Comparison of ENCODE assay signal across 2 cellular contexts in genomic region chr19:40590464-40591265, GRCh38.
TF ChIP-seq lines count a peak whose summit lies in the region.

No MANE protein-coding gene starts in this region.

TF ChIP-seq in HEK293, 187 proteins besides CTCF, POLR2A, EP300 and RAD21 (continues in another document):
- TF ChIP-seq KLF17 (tag by site-specific recombination; IDR thresholded peaks at IDR 0.05) (no peak), SCRT2 (tag by site-specific recombination; IDR thresholded peaks at IDR 0.05) (no peak), YY2 (tag by site-specific recombination; IDR thresholded peaks at IDR 0.05) (no peak), ZNF555 (tag by site-specific recombination; conservative IDR thresholded peaks at IDR 0.05) (no peak), ZFHX2 (tag by site-specific recombination; conservative IDR thresholded peaks at IDR 0.05) (peak; percentile 23; the same call in 1 of the 2 replicates), ZNF777 (tag by site-specific recombination; IDR thresholded peaks at IDR 0.05; ENCODE audit: borderline replicate concordance) (no peak), ZEB2 (tag by site-specific recombination; IDR thresholded peaks at IDR 0.05) (no peak), ZNF112 (tag by site-specific recombination; IDR thresholded peaks at IDR 0.05) (no peak), ZNF292 (tag by site-specific recombination; IDR thresholded peaks at IDR 0.05; ENCODE audit: borderline replicate concordance, low read depth) (no peak), ZNF548 (tag by site-specific recombination; IDR thresholded peaks at IDR 0.05) (no peak), RBAK (tag by site-specific recombination; IDR thresholded peaks at IDR 0.05) (no peak), ZNF585B (tag by site-specific recombination; IDR thresholded peaks at IDR 0.05) (no peak), BCL11A (tag by site-specific recombination; IDR thresholded peaks at IDR 0.05; ENCODE audit: low read depth) (peak; percentile 95), GLIS1 (tag by site-specific recombination; IDR thresholded peaks at IDR 0.05) (no peak), EGR2 (tag by site-specific recombination; IDR thresholded peaks at IDR 0.05; ENCODE audit: low read depth) (peak; percentile 65), KLF1 (tag by site-specific recombination; IDR thresholded peaks at IDR 0.05) (no peak), ZNF658 (tag by site-specific recombination; IDR thresholded peaks at IDR 0.05) (no peak), KLF9 (tag by site-specific recombination; IDR thresholded peaks at IDR 0.05; ENCODE audit: low read depth) (no peak), KLF16 (tag by site-specific recombination; IDR thresholded peaks at IDR 0.05) (no peak), ZNF239 (tag by site-specific recombination; IDR thresholded peaks at IDR 0.05) (no peak), AEBP2 (tag by site-specific recombination; IDR thresholded peaks at IDR 0.05; ENCODE audit: borderline replicate concordance) (no peak), ZNF768 (tag by site-specific recombination; IDR thresholded peaks at IDR 0.05) (no peak), ZBTB20 (tag by site-specific recombination; IDR thresholded peaks at IDR 0.05) (no peak), BCL11B (tag by site-specific recombination; IDR thresholded peaks at IDR 0.05; ENCODE audit: low read depth) (peak; percentile 98), ZNF48 (tag by site-specific recombination; IDR thresholded peaks at IDR 0.05) (no peak), ZNF404 (tag by site-specific recombination; IDR thresholded peaks at IDR 0.05) (no peak)
- TF ChIP-seq, protein P1, sequence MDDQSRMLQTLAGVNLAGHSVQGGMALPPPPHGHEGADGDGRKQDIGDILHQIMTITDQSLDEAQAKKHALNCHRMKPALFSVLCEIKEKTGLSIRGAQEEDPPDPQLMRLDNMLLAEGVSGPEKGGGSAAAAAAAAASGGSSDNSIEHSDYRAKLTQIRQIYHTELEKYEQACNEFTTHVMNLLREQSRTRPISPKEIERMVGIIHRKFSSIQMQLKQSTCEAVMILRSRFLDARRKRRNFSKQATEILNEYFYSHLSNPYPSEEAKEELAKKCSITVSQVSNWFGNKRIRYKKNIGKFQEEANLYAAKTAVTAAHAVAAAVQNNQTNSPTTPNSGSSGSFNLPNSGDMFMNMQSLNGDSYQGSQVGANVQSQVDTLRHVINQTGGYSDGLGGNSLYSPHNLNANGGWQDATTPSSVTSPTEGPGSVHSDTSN (CRISPR knock-in tag; IDR thresholded peaks at IDR 0.05): no peak
- TF ChIP-seq, protein P2, sequence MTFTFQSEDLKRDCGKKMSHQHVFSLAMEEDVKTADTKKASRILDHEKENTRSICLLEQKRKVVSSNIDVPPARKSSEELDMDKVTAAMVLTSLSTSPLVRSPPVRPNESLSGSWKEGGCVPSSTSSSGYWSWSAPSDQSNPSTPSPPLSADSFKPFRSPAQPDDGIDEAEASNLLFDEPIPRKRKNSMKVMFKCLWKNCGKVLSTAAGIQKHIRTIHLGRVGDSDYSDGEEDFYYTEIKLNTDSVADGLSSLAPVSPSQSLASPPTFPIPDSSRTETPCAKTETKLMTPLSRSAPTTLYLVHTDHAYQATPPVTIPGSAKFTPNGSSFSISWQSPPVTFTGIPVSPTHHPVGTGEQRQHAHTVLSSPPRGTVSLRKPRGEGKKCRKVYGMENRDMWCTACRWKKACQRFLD (tag by site-specific recombination; IDR thresholded peaks at IDR 0.05): 0 out of 2 replicates have a peak, but pooled peaks have one; percentile 20
- TF ChIP-seq, protein P3, sequence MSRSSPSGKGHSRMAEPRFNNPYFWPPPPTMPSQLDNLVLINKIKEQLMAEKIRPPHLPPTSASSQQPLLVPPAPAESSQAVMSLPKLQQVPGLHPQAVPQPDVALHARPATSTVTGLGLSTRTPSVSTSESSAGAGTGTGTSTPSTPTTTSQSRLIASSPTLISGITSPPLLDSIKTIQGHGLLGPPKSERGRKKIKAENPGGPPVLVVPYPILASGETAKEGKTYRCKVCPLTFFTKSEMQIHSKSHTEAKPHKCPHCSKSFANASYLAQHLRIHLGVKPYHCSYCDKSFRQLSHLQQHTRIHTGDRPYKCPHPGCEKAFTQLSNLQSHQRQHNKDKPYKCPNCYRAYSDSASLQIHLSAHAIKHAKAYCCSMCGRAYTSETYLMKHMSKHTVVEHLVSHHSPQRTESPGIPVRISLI (tag by site-specific recombination; IDR thresholded peaks at IDR 0.05): no peak
- TF ChIP-seq, protein P4, sequence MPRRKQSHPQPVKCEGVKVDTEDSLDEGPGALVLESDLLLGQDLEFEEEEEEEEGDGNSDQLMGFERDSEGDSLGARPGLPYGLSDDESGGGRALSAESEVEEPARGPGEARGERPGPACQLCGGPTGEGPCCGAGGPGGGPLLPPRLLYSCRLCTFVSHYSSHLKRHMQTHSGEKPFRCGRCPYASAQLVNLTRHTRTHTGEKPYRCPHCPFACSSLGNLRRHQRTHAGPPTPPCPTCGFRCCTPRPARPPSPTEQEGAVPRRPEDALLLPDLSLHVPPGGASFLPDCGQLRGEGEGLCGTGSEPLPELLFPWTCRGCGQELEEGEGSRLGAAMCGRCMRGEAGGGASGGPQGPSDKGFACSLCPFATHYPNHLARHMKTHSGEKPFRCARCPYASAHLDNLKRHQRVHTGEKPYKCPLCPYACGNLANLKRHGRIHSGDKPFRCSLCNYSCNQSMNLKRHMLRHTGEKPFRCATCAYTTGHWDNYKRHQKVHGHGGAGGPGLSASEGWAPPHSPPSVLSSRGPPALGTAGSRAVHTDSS (tag by site-specific recombination; IDR thresholded peaks at IDR 0.05): no peak

TF ChIP-seq in K562, 482 proteins besides CTCF, POLR2A, EP300 and RAD21:
- TF ChIP-seq ARID3B (CRISPR knock-in tag; IDR thresholded peaks at IDR 0.05; ENCODE audit: borderline replicate concordance) (no peak), NR2C1 (IDR thresholded peaks at IDR 0.05) (peak; percentile 78), NR2C1 (tag; IDR thresholded peaks at IDR 0.05) (peak; percentile 68), POLR2G (IDR thresholded peaks at IDR 0.05; ENCODE audit: low read depth, low read length) (0 out of 2 replicates have a peak, but pooled peaks have one; percentile 37)
- TF ChIP-seq, protein P5, sequence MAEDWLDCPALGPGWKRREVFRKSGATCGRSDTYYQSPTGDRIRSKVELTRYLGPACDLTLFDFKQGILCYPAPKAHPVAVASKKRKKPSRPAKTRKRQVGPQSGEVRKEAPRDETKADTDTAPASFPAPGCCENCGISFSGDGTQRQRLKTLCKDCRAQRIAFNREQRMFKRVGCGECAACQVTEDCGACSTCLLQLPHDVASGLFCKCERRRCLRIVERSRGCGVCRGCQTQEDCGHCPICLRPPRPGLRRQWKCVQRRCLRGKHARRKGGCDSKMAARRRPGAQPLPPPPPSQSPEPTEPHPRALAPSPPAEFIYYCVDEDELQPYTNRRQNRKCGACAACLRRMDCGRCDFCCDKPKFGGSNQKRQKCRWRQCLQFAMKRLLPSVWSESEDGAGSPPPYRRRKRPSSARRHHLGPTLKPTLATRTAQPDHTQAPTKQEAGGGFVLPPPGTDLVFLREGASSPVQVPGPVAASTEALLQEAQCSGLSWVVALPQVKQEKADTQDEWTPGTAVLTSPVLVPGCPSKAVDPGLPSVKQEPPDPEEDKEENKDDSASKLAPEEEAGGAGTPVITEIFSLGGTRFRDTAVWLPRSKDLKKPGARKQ (CRISPR knock-in tag; IDR thresholded peaks at IDR 0.05): no peak
TF ChIP-seq in K562: peak in this region for 2.
